Comparison of ENCODE assay signal across 29 cellular contexts in genomic region chr17:1985093-1985492, GRCh38. TPM values are rescaled to one million over a fixed set of nuclear protein-coding genes. Genes with fewer than 3 reads are reported as not detected.
"Had no signal": no experiment of that assay in that cellular context is flagged by ENCODE, and none has a peak within 500 bp of the region (broad histone marks: within the 10 kb centered on the region; RNA-seq: fewer than 3 reads in every experiment).

No MANE protein-coding gene starts in this region.

- H3K27me3 ChIP-seq: dorsolateral prefrontal cortex, foreskin keratinocyte, gastroesophageal sphincter, heart right ventricle, pancreas, right lobe of liver, tibial nerve, upper lobe of left lung had no signal

- H3K36me3 ChIP-seq: esophagus muscularis mucosa, gastroesophageal sphincter, heart right ventricle, lower lobe of right lung, neutrophil, pancreas, right lobe of liver, thoracic aorta, tibial nerve, upper lobe of left lung had no signal

- DNase-seq: dorsolateral prefrontal cortex; effector CD4-positive, alpha-beta T cell; foreskin keratinocyte; heart right ventricle; hippocampal formation; immature natural killer cell; kidney glomerular epithelial cell; left colon; left ventricle myocardium superior; lower lobe of right lung; natural killer cell; pancreas; retina; small intestine; stimulated activated CD4-positive, alpha-beta T cell treated with anti-CD3 and anti-CD28 coated beads, Interleukin-15, amount 100 ng/mL, for 24 hours; stimulated activated CD4-positive, alpha-beta T cell treated with anti-CD3 and anti-CD28 coated beads, Interleukin-2, amount 100 ng/mL, for 48 hours; stimulated activated naive B cell treated with anti-CD40 and anti-IgM and Interleukin-4, amounts not matched to agents 10 μg/mL and 1 μg/mL and 100 μg/mL, for 72 hours; upper lobe of left lung had no signal

- H3K4me3 Mint-ChIP-seq: immature natural killer cell; natural killer cell; neural crest cell; stimulated activated naive B cell treated with anti-CD40 and anti-IgM and Interleukin-4, amounts not matched to agents 10 μg/mL and 1 μg/mL and 100 μg/mL, for 72 hours; stimulated activated naive CD8-positive, alpha-beta T cell treated with anti-CD3 and anti-CD28 coated beads, Interleukin-15, Interleukin-2, amounts not matched to agents 100 ng/mL and 50 ng/mL, for 24 hours had no signal

- H3K4me3 ChIP-seq: dorsolateral prefrontal cortex, esophagus muscularis mucosa, gastroesophageal sphincter, heart right ventricle, lower lobe of right lung, pancreas, right lobe of liver, thoracic aorta, tibial nerve, upper lobe of left lung had no signal

- H3K27ac Mint-ChIP-seq: immature natural killer cell; natural killer cell; stimulated activated naive B cell treated with anti-CD40 and anti-IgM and Interleukin-4, amounts not matched to agents 10 μg/mL and 1 μg/mL and 100 μg/mL, for 72 hours; stimulated activated naive CD8-positive, alpha-beta T cell treated with anti-CD3 and anti-CD28 coated beads, Interleukin-15, Interleukin-2, amounts not matched to agents 100 ng/mL and 50 ng/mL, for 24 hours had no signal

- H3K27me3 Mint-ChIP-seq: stimulated activated naive CD8-positive, alpha-beta T cell treated with anti-CD3 and anti-CD28 coated beads, Interleukin-15, Interleukin-2, amounts not matched to agents 100 ng/mL and 50 ng/mL, for 24 hours had no signal

- H3K9me3 Mint-ChIP-seq: immature natural killer cell; natural killer cell; neural crest cell; stimulated activated naive B cell treated with anti-CD40 and anti-IgM and Interleukin-4, amounts not matched to agents 10 μg/mL and 1 μg/mL and 100 μg/mL, for 72 hours; stimulated activated naive CD8-positive, alpha-beta T cell treated with anti-CD3 and anti-CD28 coated beads, Interleukin-15, Interleukin-2, amounts not matched to agents 100 ng/mL and 50 ng/mL, for 24 hours had no signal

- H3K36me3 Mint-ChIP-seq: immature natural killer cell; natural killer cell; stimulated activated naive B cell treated with anti-CD40 and anti-IgM and Interleukin-4, amounts not matched to agents 10 μg/mL and 1 μg/mL and 100 μg/mL, for 72 hours had no signal

- H3K9me3 ChIP-seq: esophagus muscularis mucosa, gastroesophageal sphincter, heart right ventricle, lower lobe of right lung, neutrophil, pancreas, right lobe of liver, thoracic aorta, tibial nerve, upper lobe of left lung had no signal

- H3K27ac ChIP-seq: esophagus muscularis mucosa, foreskin keratinocyte, gastroesophageal sphincter, heart right ventricle, lower lobe of right lung, neutrophil, pancreas, right lobe of liver, thoracic aorta, tibial nerve, upper lobe of left lung had no signal

- H3K4me1 Mint-ChIP-seq: immature natural killer cell; natural killer cell; stimulated activated naive B cell treated with anti-CD40 and anti-IgM and Interleukin-4, amounts not matched to agents 10 μg/mL and 1 μg/mL and 100 μg/mL, for 72 hours had no signal

- H3K4me1 ChIP-seq: gastroesophageal sphincter, lower lobe of right lung, pancreas, right lobe of liver had no signal

RNA-seq across cellular contexts. Expression of gene RTN4RL1, which starts 40.0 kb away (rescaled TPM):
- total RNA-seq: endothelial cell of umbilical vein, epithelial cell of proximal tubule, mononuclear cell had no signal
